In genomic region chrX:2677764-2678163, GRCh38 we compare ENCODE assay signal across 11 cellular contexts. TPM values are rescaled to one million over a fixed set of nuclear protein-coding genes. Genes with fewer than 3 reads are reported as not detected.
DNase-seq lines count a peak whose midpoint lies in the region; ATAC-seq and TF ChIP-seq lines count a peak whose summit lies in the region.
"Had no signal": no experiment of that assay in that cellular context is flagged by ENCODE, and none has a peak within 500 bp of the region (broad histone marks: within the 10 kb centered on the region; RNA-seq: fewer than 3 reads in every experiment).

No MANE protein-coding gene starts in this region.

- no peak for TF ChIP-seq CTCF in A673 (conservative IDR thresholded peaks at IDR 0.05; ENCODE audit: low read depth, low read length)
- no peak for TF ChIP-seq CTCF in PC-9 (conservative IDR thresholded peaks at IDR 0.05)

- no peaks in the 10 kb centered on the region for H3K9me2 ChIP-seq in PC-9 (ENCODE audit: insufficient read depth)

- H3K36me3 ChIP-seq in A673 (ENCODE audit: insufficient read depth, low read length, poor library complexity, severe bottlenecking), result no peaks in the 10 kb centered on the region
- H3K36me3 ChIP-seq in PC-9 (ENCODE audit: low read depth), result no peaks in the 10 kb centered on the region
- H3K36me3 ChIP-seq: BLaER1 treated with 17β-estradiol and CSF1 and Interleukin-3, amounts not matched to agents 10 nM and 100 nM had no signal

- H3K4me2 ChIP-seq in PC-9, result peak overlapping the region; percentile 48

- H4K20me1 ChIP-seq in PC-9 (ENCODE audit: insufficient read depth), result no peaks in the 10 kb centered on the region
- H4K20me1 ChIP-seq: BLaER1 treated with 17β-estradiol and CSF1 and Interleukin-3, amounts not matched to agents 10 nM and 100 nM had no signal

- H3K9me3 ChIP-seq in A673 (ENCODE audit: low read depth, low read length, poor library complexity, severe bottlenecking), result no peaks in the 10 kb centered on the region
- no peaks in the 10 kb centered on the region for H3K9me3 ChIP-seq in PC-9 (ENCODE audit: insufficient read depth, low read depth)

- BruUV-seq in A673 (replicated peaks; lab: Mats Ljungman, UMichigan) (no TSS peak), PC-9 (replicated peaks; lab: Mats Ljungman, UMichigan) (no TSS peak)

- ATAC-seq in HG03571 (IDR thresholded peaks at IDR 0.05; ENCODE audit: unreplicated experiment), result no peak
- ATAC-seq in HG02870 (IDR thresholded peaks at IDR 0.05; ENCODE audit: unreplicated experiment), result no peak

- no peak overlapping the region for H2AFZ ChIP-seq in PC-9

- peaks cover 16% of the 10 kb centered on the region for H3K4me1 ChIP-seq in A673 (ENCODE audit: insufficient read depth, low read length, poor library complexity, severe bottlenecking)
- H3K4me1 ChIP-seq in PC-9 (replicated peaks; ENCODE audit: insufficient read depth), result no peaks in the 10 kb centered on the region; the same call in 1 of the 2 replicates

- CTCF ChIA-PET in A673 (lab: Charles Lee), result no interaction called here
- CTCF ChIA-PET in PC-9 (lab: Charles Lee), result no interaction called here

- H3K4me3 ChIP-seq in A673 (ENCODE audit: low read depth, low read length, poor library complexity, severe bottlenecking) (no peak overlapping the region), PC-9 (no peak overlapping the region)
- H3K4me3 ChIP-seq: BLaER1 treated with 17β-estradiol and CSF1 and Interleukin-3, amounts not matched to agents 10 nM and 100 nM had no signal

- POLR2A ChIA-PET in A673 (lab: Charles Lee; ENCODE audit: low non-redundant PET) (no interaction called here), PC-9 (lab: Charles Lee; ENCODE audit: unreplicated experiment) (no interaction called here)

- DNase-seq in A673 (ENCODE audit: low spot score) (peak; percentile 64), PC-9 (peak; percentile 71 to 74), fibroblast of gingiva (ENCODE audit: low read depth) (peak; percentile 98), myocyte (ENCODE audit: low read depth) (peak; percentile 99), NCI-H1930 (lab: John Stamatoyannopoulos, UW) (no peak), NCI-H187 treated with DMSO at 0.1 percent for 48 hours (lab: John Stamatoyannopoulos, UW) (no peak)
- DNase-seq: activated CD4-positive, alpha-beta memory T cell treated with anti-CD3 and anti-CD28 coated beads, Interleukin-2, amount 10 ng/mL, durations not matched to agents 7 days and 5 days; NCI-H1092 had no signal

- H3K27me3 ChIP-seq in A673 (replicated peaks; ENCODE audit: insufficient read depth, low read depth, low read length, poor library complexity), result no peaks in the 10 kb centered on the region
- H3K27me3 ChIP-seq in PC-9 (ENCODE audit: insufficient read depth, low read depth), result no peaks in the 10 kb centered on the region
- H3K27me3 ChIP-seq: BLaER1 treated with 17β-estradiol and CSF1 and Interleukin-3, amounts not matched to agents 10 nM and 100 nM had no signal

- H3K27ac ChIP-seq in A673 (ENCODE audit: low read depth, low read length, poor library complexity, severe bottlenecking), result no peak overlapping the region
- H3K27ac ChIP-seq in PC-9, result no peak overlapping the region
- H3K27ac ChIP-seq: BLaER1 treated with 17β-estradiol and CSF1 and Interleukin-3, amounts not matched to agents 10 nM and 100 nM had no signal

- intact Hi-C loops in A673 (cut with micrococcal nuclease; ENCODE audit: unreplicated experiment), result no loop called here
- intact Hi-C loops in PC-9 (cut with micrococcal nuclease; ENCODE audit: unreplicated experiment), result no loop called here

- no peaks in the 10 kb centered on the region for H3K79me2 ChIP-seq in PC-9 (ENCODE audit: low read depth)

- peaks cover 9% of the 10 kb centered on the region; the same call in 1 of the 2 replicates for H3F3A ChIP-seq in PC-9 (ENCODE audit: insufficient read depth, low read depth)

RNA-seq across cellular contexts. Expression of gene CD99, which starts 13.3 kb away (rescaled TPM):
- total RNA-seq in A673 (2021) (1,443 and 1,572 TPM in 2 replicates), PC-9 (2021) (159 and 203 TPM in 2 replicates), myocyte (487 and 559 TPM in 2 replicates)
- 736 TPM for polyA plus RNA-seq in myocyte (2012)

Comparison
In these comparisons a context has a peak if more than half of its experiments do, and no peak if none do; other contexts are left out.
1. DNase-seq: peak in A673 (single experiment), PC-9 (2 of 2), fibroblast of gingiva (single experiment) and myocyte (single experiment); none in NCI-H1930 (0 of 2) and NCI-H187 treated with DMSO at 0.1 percent for 48 hours (single experiment).